ENCODE assay signal across 8 cellular contexts in genomic region chr19:53432088-53432661, GRCh38. TPM values are rescaled to one million over a fixed set of nuclear protein-coding genes. Genes with fewer than 3 reads are reported as not detected.
A peak's percentile ranks its signal among the peaks of the same experiment; 100 is the strongest.
DNase-seq lines count a peak whose midpoint lies in the region; ATAC-seq and TF ChIP-seq lines count a peak whose summit lies in the region.

No MANE protein-coding gene starts in this region.

- peaks cover 33% of the 10 kb centered on the region for H3K4me1 Mint-ChIP-seq in stimulated activated naive CD8-positive, alpha-beta T cell treated with anti-CD3 and anti-CD28 coated beads, Interleukin-15, Interleukin-2, amounts not matched to agents 100 ng/mL and 50 ng/mL, for 24 hours (ENCODE audit: low read depth)

- no peaks in the 10 kb centered on the region for H3K36me3 ChIP-seq in right lobe of liver

- no peak for TF ChIP-seq CTCF in right lobe of liver (IDR thresholded peaks at IDR 0.05)

- no peak for TF ChIP-seq POLR2A in right lobe of liver (IDR thresholded peaks at IDR 0.05)

- no peaks in the 10 kb centered on the region for H3K27me3 ChIP-seq in right lobe of liver

- under 1% methylated on average over 30 of the region's 30 CpGs for WGBS in right lobe of liver (ENCODE audit: insufficient coverage, low coverage, low lambda C conversion rate, missing lambda C conversion rate)

- H3K36me3 Mint-ChIP-seq in stimulated activated naive CD8-positive, alpha-beta T cell treated with anti-CD3 and anti-CD28 coated beads, Interleukin-15, Interleukin-2, amounts not matched to agents 100 ng/mL and 50 ng/mL, for 24 hours (ENCODE audit: low read depth): peaks cover 44% of the 10 kb centered on the region

- DNase-seq in NCI-H82 (lab: John Stamatoyannopoulos, UW) (peak; percentile 31), NCI-H82 treated with DMSO at 0.1 percent for 48 hours (lab: John Stamatoyannopoulos, UW; ENCODE audit: unreplicated experiment) (no peak), RKO (ENCODE audit: low spot score) (peak; percentile 26), cerebellum (ENCODE audit: low spot score) (peak; percentile 2), right lobe of liver (peak; percentile 34 to 55 (median 46)), SIG-M5 (lab: John Stamatoyannopoulos, UW) (no peak)

- H3K4me3 Mint-ChIP-seq in stimulated activated naive CD8-positive, alpha-beta T cell treated with anti-CD3 and anti-CD28 coated beads, Interleukin-15, Interleukin-2, amounts not matched to agents 100 ng/mL and 50 ng/mL, for 24 hours: peak overlapping the region; percentile 90

- no peaks in the 10 kb centered on the region for H3K4me1 ChIP-seq in right lobe of liver

- H3K4me3 ChIP-seq in right lobe of liver: peak overlapping the region; percentile 57 to 63 (median 62)

- H3K9me3 Mint-ChIP-seq in stimulated activated naive CD8-positive, alpha-beta T cell treated with anti-CD3 and anti-CD28 coated beads, Interleukin-15, Interleukin-2, amounts not matched to agents 100 ng/mL and 50 ng/mL, for 24 hours: peaks cover 11% of the 10 kb centered on the region

- intact Hi-C loops in right lobe of liver (cut with DNase I): no loop called here

- ATAC-seq in HG02938 (IDR thresholded peaks at IDR 0.05; ENCODE audit: unreplicated experiment) (peak; percentile 30), right lobe of liver (peak; percentile 11 to 29 (median 18))

- H3K27ac ChIP-seq in right lobe of liver: peak overlapping the region; percentile 56 to 89 (median 78)

- H3K27me3 Mint-ChIP-seq in stimulated activated naive CD8-positive, alpha-beta T cell treated with anti-CD3 and anti-CD28 coated beads, Interleukin-15, Interleukin-2, amounts not matched to agents 100 ng/mL and 50 ng/mL, for 24 hours: no peaks in the 10 kb centered on the region

- H3K27ac Mint-ChIP-seq in stimulated activated naive CD8-positive, alpha-beta T cell treated with anti-CD3 and anti-CD28 coated beads, Interleukin-15, Interleukin-2, amounts not matched to agents 100 ng/mL and 50 ng/mL, for 24 hours: peak overlapping the region; percentile 93

- H3K9me3 ChIP-seq in right lobe of liver: no peaks in the 10 kb centered on the region

RNA-seq across cellular contexts. Expression of gene ZNF761, which starts 0.4 kb away (rescaled TPM):
- 13.2 TPM for total RNA-seq in cerebellum
- total RNA-seq in right lobe of liver: 1 to 10 TPM; 2.6 to 4.2 (median 3.4) TPM

RNA-seq across cellular contexts. Expression of gene ZNF813, which starts 35.4 kb away (rescaled TPM):
- total RNA-seq in cerebellum: 6.3 TPM
- total RNA-seq in right lobe of liver: 1 to 10 TPM in 4 of 6 experiments, under 1 TPM in 2; 0.74 to 1.6 (median 1.1) TPM

RNA-seq across cellular contexts. Expression of gene ZNF765, which starts 37.2 kb away (rescaled TPM):
- 27.7 TPM for total RNA-seq in cerebellum
- 1 to 10 TPM; 2.2 to 7.7 (median 3.8) TPM for total RNA-seq in right lobe of liver

Comparison
In these comparisons a context has a peak if more than half of its experiments do, and no peak if none do; other contexts are left out.
1. DNase-seq: peak in NCI-H82 (single experiment), RKO (single experiment), cerebellum (single experiment) and right lobe of liver (3 of 3); none in NCI-H82 treated with DMSO at 0.1 percent for 48 hours (single experiment) and SIG-M5 (single experiment).